9 cellular contexts compared by ENCODE assay signal in the genomic region with DNA sequence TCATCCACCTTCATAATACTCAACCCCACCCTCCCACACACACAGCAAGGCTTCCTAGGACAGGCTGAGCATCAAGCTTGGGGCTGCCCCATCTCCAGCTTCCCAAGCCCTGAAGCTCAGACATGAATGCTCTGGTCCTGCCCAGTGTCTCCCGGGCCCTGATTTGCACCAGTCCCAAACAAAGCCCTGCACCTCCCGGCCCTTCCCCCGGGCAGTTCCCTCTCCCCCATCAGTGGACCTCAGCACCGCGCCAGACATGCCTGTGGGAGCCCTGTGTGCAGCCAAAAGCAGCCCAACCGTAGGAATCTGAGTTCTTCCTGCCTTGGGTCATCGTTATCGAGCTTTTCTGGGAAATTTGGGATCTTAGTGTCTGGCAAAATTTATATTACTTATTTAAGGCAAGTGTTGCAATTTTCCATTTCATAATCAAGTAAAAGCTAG.
A peak's percentile ranks its signal among the peaks of the same experiment; 100 is the strongest.
DNase-seq lines count a peak whose midpoint lies in the region; ATAC-seq, FAIRE-seq and TF ChIP-seq lines count a peak whose summit lies in the region.
"Had no signal": no experiment of that assay in that cellular context is flagged by ENCODE, and none has a peak within 500 bp of the region (broad histone marks: within the 10 kb centered on the region; RNA-seq: fewer than 3 reads in every experiment).

No MANE protein-coding gene starts in this region.

- H2BK15ac ChIP-seq in H1 (ENCODE audit: low read length): no peak overlapping the region

- no peak overlapping the region for H2AK5ac ChIP-seq in H1 (ENCODE audit: low read depth, low read length)

- H2BK5ac ChIP-seq in H1 (ENCODE audit: low read depth, low read length): no peak overlapping the region

- peak overlapping the region; percentile 76; the same call in 1 of the 2 replicates for H4K8ac ChIP-seq in H1 (ENCODE audit: extremely low read depth, insufficient read depth, low read length)

- H3K9me3 ChIP-seq in H1 (ENCODE audit: insufficient read depth in 2 of 2, low read depth in 1 of 2, low read length in 1 of 2) (no peaks in the 10 kb centered on the region; a peak in 1 of 4 replicates), thoracic aorta (no peaks in the 10 kb centered on the region)

- no peak overlapping the region for H3K18ac ChIP-seq in H1 (ENCODE audit: extremely low read depth, low read length)

- H3K36me3 ChIP-seq in H7 (replicated peaks; ENCODE audit: control insufficient read depth, insufficient read depth, low read length) (no peaks in the 10 kb centered on the region), H1 (ENCODE audit: control insufficient read depth in 2 of 4, insufficient read depth in 4 of 4, low read length in 3 of 4) (no peaks in the 10 kb centered on the region), thoracic aorta (no peaks in the 10 kb centered on the region)

- H4K20me1 ChIP-seq in H1 (replicated peaks in 1 of 2; ENCODE audit: control insufficient read depth in 1 of 2, insufficient read depth in 2 of 2, low read length in 2 of 2): no peaks in the 10 kb centered on the region

- H3K4me2 ChIP-seq in H1 (ENCODE audit: insufficient read depth in 1 of 2, low read depth in 2 of 2, low read length in 2 of 2): no peak overlapping the region

- H3K27ac ChIP-seq in H1 (ENCODE audit: low read depth, low read length) (no peak overlapping the region), thoracic aorta (peak overlapping the region; percentile 84 to 92)

- FAIRE-seq in H1 (lab: Jason Lieb, UNC): no peak

- no peak for TF ChIP-seq RAD21 in H1 (IDR thresholded peaks at IDR 0.05 in 1 of 2, conservative IDR thresholded peaks at IDR 0.05 in 1 of 2; ENCODE audit: low read depth in 2 of 2, low read length in 2 of 2)

- no peak overlapping the region for H3K9ac ChIP-seq in H1 (replicated peaks in 1 of 4; ENCODE audit: extremely low read depth in 1 of 4, low read depth in 3 of 4, low read length in 3 of 4)

- H3K14ac ChIP-seq in H1 (ENCODE audit: insufficient read length): no peak overlapping the region

- H3K79me1 ChIP-seq in H1 (ENCODE audit: low read depth, low read length): no peaks in the 10 kb centered on the region

- no peak overlapping the region for H4K91ac ChIP-seq in H1 (replicated peaks; ENCODE audit: insufficient read length, low read length)

- no peak overlapping the region for H3K4me3 ChIP-seq in H7 (ENCODE audit: insufficient read depth, low read depth, low read length)
- no peak overlapping the region for H3K4me3 ChIP-seq in H1 (ENCODE audit: extremely low read depth in 1 of 4, insufficient read depth in 2 of 4, low read depth in 3 of 4, low read length in 4 of 4)
- H3K4me3 ChIP-seq in thoracic aorta: no peak overlapping the region

- H3K23ac ChIP-seq in H1 (ENCODE audit: insufficient read length): no peak overlapping the region

- 0 out of 7 replicates have a peak, but pooled peaks cover 0 to 3% (median 0%) of the 10 kb centered on the region in 4 experiments for H3K4me1 ChIP-seq in H1 (replicated peaks in 1 of 4; ENCODE audit: control insufficient read depth in 3 of 4, insufficient read depth in 4 of 4, low read length in 3 of 4)
- peaks cover 21 to 53% of the 10 kb centered on the region in 2 donors for H3K4me1 ChIP-seq in thoracic aorta (ENCODE audit: control insufficient read depth in 1 of 2, low read depth in 2 of 2)

- H3K56ac ChIP-seq in H1 (replicated peaks; ENCODE audit: insufficient read length, low read depth, low read length): no peak overlapping the region

- H2BK120ac ChIP-seq in H1 (replicated peaks; ENCODE audit: low read depth, low read length): no peak overlapping the region

- no peaks in the 10 kb centered on the region for H3K79me2 ChIP-seq in H1 (ENCODE audit: control insufficient read depth in 1 of 2, insufficient read depth in 2 of 2, low read length in 2 of 2)

- no peak overlapping the region for H2BK20ac ChIP-seq in H1 (ENCODE audit: low read length)

- H2BK12ac ChIP-seq in H1 (ENCODE audit: low read depth, low read length): no peak overlapping the region

- no peak overlapping the region for H2AFZ ChIP-seq in H1 (ENCODE audit: low read length)

- H3K23me2 ChIP-seq in H1 (ENCODE audit: low read depth, low read length): no peaks in the 10 kb centered on the region

- no peak for TF ChIP-seq CTCF in H1 (IDR thresholded peaks at IDR 0.05; ENCODE audit: control extremely low read depth in 1 of 3, insufficient read depth in 1 of 3, low read depth in 1 of 3, low read length in 3 of 3)
- TF ChIP-seq CTCF in thoracic aorta (IDR thresholded peaks at IDR 0.05): no peak

- ATAC-seq in thoracic aorta (ENCODE audit: insufficient number of reproducible peaks, low FRiP score, low read depth): peak; percentile 74

- 94% methylated on average over 8 of the region's 8 CpGs; no CpG with 5 or more reads in 1 of the 2 experiments for WGBS in H1 (ENCODE audit: extremely low coverage in 1 of 2, insufficient coverage in 1 of 2, insufficient read length in 1 of 2, insufficient replicate concordance in 2 of 2, low coverage in 1 of 2, low lambda C conversion rate in 2 of 2, missing lambda C conversion rate in 1 of 2), 2 experiments

- H3K4ac ChIP-seq in H1 (replicated peaks; ENCODE audit: insufficient read length, low read depth, low read length): no peak overlapping the region

- DNase-seq in H7 (peak; percentile 47), H1 (ENCODE audit: low read depth in 1 of 2, low spot score in 2 of 2) (no peak), mesenteric fat pad (ENCODE audit: low spot score) (peak; percentile 90), thoracic aorta (ENCODE audit: low spot score) (peak; percentile 69), COR-L47 (lab: John Stamatoyannopoulos, UW) (no peak), NCI-H526 treated with DMSO at 0.1 percent for 48 hours (lab: John Stamatoyannopoulos, UW) (no peak), germinal center (ENCODE audit: low spot score) (no peak)
- DNase-seq in central memory CD4-positive, alpha-beta T cell: no peak
- DNase-seq: occipital lobe had no signal

- CTCF ChIA-PET in H1 (lab: Charles Lee; ENCODE audit: partially characterized antibody): no interaction called here

- no peak for TF ChIP-seq POLR2A in H1 (IDR thresholded peaks at IDR 0.05; ENCODE audit: control extremely low read depth in 1 of 2, low read depth in 2 of 2, low read length in 2 of 2)

- no peaks in the 10 kb centered on the region for H3K27me3 ChIP-seq in H7 (ENCODE audit: control insufficient read depth, insufficient read depth, low read length)
- H3K27me3 ChIP-seq in H1 (replicated peaks in 1 of 4; ENCODE audit: control insufficient read depth in 3 of 4, extremely low read depth in 1 of 4, insufficient read depth in 3 of 4, low read length in 3 of 4): no peaks in the 10 kb centered on the region
- H3K27me3 ChIP-seq in thoracic aorta (replicated peaks; ENCODE audit: insufficient read depth): no peaks in the 10 kb centered on the region

- TF ChIP-seq EP300 in H1 (IDR thresholded peaks at IDR 0.05; ENCODE audit: borderline replicate concordance in 1 of 2, low read depth in 2 of 2, low read length in 2 of 2): no peak

- no peak overlapping the region for H4K5ac ChIP-seq in H1 (ENCODE audit: insufficient read length, low read depth, low read length)

- POLR2A ChIA-PET in H1 (lab: Charles Lee; ENCODE audit: partially characterized antibody): no interaction called here

TF ChIP-seq in H1, 55 proteins besides CTCF, POLR2A, EP300 and RAD21:
- TF ChIP-seq RXRA (IDR thresholded peaks at IDR 0.05; ENCODE audit: insufficient read depth, low read depth, low read length) (no peak), TAF1 (IDR thresholded peaks at IDR 0.05; ENCODE audit: low read depth, low read length) (no peak), SP4 (IDR thresholded peaks at IDR 0.05; ENCODE audit: low read length) (no peak)

Comparison
In these comparisons a context has a peak if more than half of its experiments do, and no peak if none do; other contexts are left out.
1. DNase-seq: peak in H7 (single experiment), mesenteric fat pad (single experiment) and thoracic aorta (single experiment); none in H1 (0 of 2), COR-L47 (single experiment), NCI-H526 treated with DMSO at 0.1 percent for 48 hours (single experiment), central memory CD4-positive, alpha-beta T cell (single experiment) and germinal center (single experiment).